Comparison of ENCODE assay signal across 8 cellular contexts in the genomic region with DNA sequence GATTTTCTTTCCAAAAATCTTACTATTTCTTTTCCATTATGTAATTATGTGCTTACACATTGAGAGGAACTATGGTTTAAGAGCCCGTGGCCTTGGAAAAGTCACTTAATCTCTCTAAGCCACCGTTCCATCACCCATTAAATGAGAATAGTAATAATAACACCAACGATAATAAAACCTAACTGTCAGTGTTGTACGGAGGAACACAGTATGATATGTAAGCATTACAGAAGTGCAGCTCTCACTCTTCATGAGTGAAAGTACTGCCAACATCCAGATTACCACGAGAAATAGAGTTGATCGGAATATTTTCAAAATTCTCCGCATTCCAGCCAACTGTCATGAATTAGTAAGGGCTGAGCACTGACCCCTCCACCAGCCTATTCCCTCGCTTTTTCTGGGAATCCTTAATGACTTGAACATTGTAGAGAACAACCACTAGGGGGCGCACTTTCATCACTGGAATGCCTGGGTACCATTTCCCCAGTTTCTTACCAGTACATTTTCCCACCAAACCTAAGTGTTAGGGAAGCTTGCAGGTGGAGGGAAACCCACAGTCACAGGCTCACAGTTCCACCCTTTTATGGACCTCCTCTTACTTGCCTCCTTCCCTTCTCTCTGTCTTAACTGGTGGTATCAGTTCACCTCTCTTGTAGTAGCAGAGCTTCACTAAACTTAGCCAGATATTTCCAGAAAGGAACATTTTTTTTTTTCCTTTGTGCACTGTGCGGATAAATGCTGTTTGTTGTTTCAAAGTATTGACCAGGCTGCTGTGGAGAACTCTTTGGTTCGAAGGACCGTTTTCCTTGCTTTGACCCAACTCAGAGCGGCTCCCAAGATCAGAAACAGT. TPM values are rescaled to one million over a fixed set of nuclear protein-coding genes. Genes with fewer than 3 reads are reported as not detected.
DNase-seq lines count a peak whose midpoint lies in the region; ATAC-seq, FAIRE-seq and TF ChIP-seq lines count a peak whose summit lies in the region.

No MANE protein-coding gene starts in this region.

- no peak overlapping the region for H3K4me3 ChIP-seq in heart right ventricle
- no peak overlapping the region for H3K4me3 ChIP-seq in WI38 (ENCODE audit: low read depth, low read length)
- H3K4me3 ChIP-seq in H1 (ENCODE audit: extremely low read depth in 1 of 4, insufficient read depth in 2 of 4, low read depth in 3 of 4, low read length in 4 of 4), result no peak overlapping the region

- H2AK5ac ChIP-seq in H1 (ENCODE audit: low read depth, low read length), result no peak overlapping the region

- H3K9me3 Mint-ChIP-seq in natural killer cell treated with Interleukin-12 subunit alpha and Interleukin-12 subunit beta and Interleukin-15 and Interleukin-18, amount 100 ng/mL, for 72 hours, result no peaks in the 10 kb centered on the region

- H3K14ac ChIP-seq in H1 (ENCODE audit: insufficient read length), result no peak overlapping the region

- WGBS in heart right ventricle, 2 donors, result 40 to 44% methylated on average over 13 of the region's 13 CpGs
- WGBS in H1 (ENCODE audit: extremely low coverage in 1 of 2, insufficient coverage in 1 of 2, insufficient read length in 1 of 2, insufficient replicate concordance in 2 of 2, low coverage in 1 of 2, low lambda C conversion rate in 2 of 2, missing lambda C conversion rate in 1 of 2), 2 experiments, result 49% methylated on average over 13 of the region's 13 CpGs; no CpG with 5 or more reads in 1 of the 2 experiments

- peak; percentile 88 to 91 for TF ChIP-seq RAD21 in H1 (IDR thresholded peaks at IDR 0.05 in 1 of 2, conservative IDR thresholded peaks at IDR 0.05 in 1 of 2; ENCODE audit: low read depth in 2 of 2, low read length in 2 of 2)

- H3K27ac Mint-ChIP-seq in natural killer cell treated with Interleukin-12 subunit alpha and Interleukin-12 subunit beta and Interleukin-15 and Interleukin-18, amount 100 ng/mL, for 72 hours, result no peak overlapping the region

- no peaks in the 10 kb centered on the region for H3K23me2 ChIP-seq in H1 (ENCODE audit: low read depth, low read length)

- H2AFZ ChIP-seq in H1 (ENCODE audit: low read length), result peak overlapping the region; percentile 43

- H3K79me1 ChIP-seq in H1 (ENCODE audit: low read depth, low read length), result no peaks in the 10 kb centered on the region

- no peak overlapping the region for H4K5ac ChIP-seq in H1 (ENCODE audit: insufficient read length, low read depth, low read length)

- H3K4me1 ChIP-seq in heart right ventricle (no peaks in the 10 kb centered on the region), H1 (replicated peaks in 1 of 4; ENCODE audit: control insufficient read depth in 3 of 4, insufficient read depth in 4 of 4, low read length in 3 of 4) (peaks cover 0 to 2% (median 0%) of the 10 kb centered on the region in 4 experiments; a peak in 2 of 7 replicates)

- peak in 1 of 2 donors; percentile 22 for DNase-seq in heart right ventricle
- DNase-seq in cardiac septum (ENCODE audit: low spot score), result no peak
- peak; percentile 58 for DNase-seq in NCI-H1092 treated with DMSO at 0.1 percent for 48 hours (lab: John Stamatoyannopoulos, UW)
- peak in 1 of 2 experiments; percentile 83 for DNase-seq in H1 (ENCODE audit: low read depth in 1 of 2, low spot score in 2 of 2)
- peak; percentile 70 for DNase-seq in natural killer cell treated with Interleukin-12 subunit alpha and Interleukin-12 subunit beta and Interleukin-15 and Interleukin-18, amount 100 ng/mL, for 72 hours (ENCODE audit: low spot score)
- no peak for DNase-seq in cortex of kidney (lab: John Stamatoyannopoulos, UW)

- H3K36me3 Mint-ChIP-seq in natural killer cell treated with Interleukin-12 subunit alpha and Interleukin-12 subunit beta and Interleukin-15 and Interleukin-18, amount 100 ng/mL, for 72 hours, result no peaks in the 10 kb centered on the region

- H3K27ac ChIP-seq in heart right ventricle, result no peak overlapping the region
- H3K27ac ChIP-seq in H1 (ENCODE audit: low read depth, low read length), result no peak overlapping the region

- H3K36me3 ChIP-seq in heart right ventricle (no peaks in the 10 kb centered on the region), H1 (ENCODE audit: control insufficient read depth in 2 of 4, insufficient read depth in 4 of 4, low read length in 3 of 4) (no peaks in the 10 kb centered on the region)

- no peak overlapping the region for H2BK15ac ChIP-seq in H1 (ENCODE audit: low read length)

- no peaks in the 10 kb centered on the region for H3K79me2 ChIP-seq in H1 (ENCODE audit: control insufficient read depth in 1 of 2, insufficient read depth in 2 of 2, low read length in 2 of 2)

- H3K27me3 Mint-ChIP-seq in natural killer cell treated with Interleukin-12 subunit alpha and Interleukin-12 subunit beta and Interleukin-15 and Interleukin-18, amount 100 ng/mL, for 72 hours, result peaks cover 13 to 35% of the 10 kb centered on the region in 2 donors

- no peak overlapping the region for H3K23ac ChIP-seq in H1 (ENCODE audit: insufficient read length)

- TF ChIP-seq POLR2A in H1 (IDR thresholded peaks at IDR 0.05; ENCODE audit: control extremely low read depth in 1 of 2, low read depth in 2 of 2, low read length in 2 of 2), result no peak

- H3K27me3 ChIP-seq in heart right ventricle, result peaks cover 0 to 58% (median 46%) of the 10 kb centered on the region in 7 donors
- peaks cover 0 to under 1% (median 0%) of the 10 kb centered on the region in 4 experiments; a peak in 2 of 7 replicates for H3K27me3 ChIP-seq in H1 (replicated peaks in 1 of 4; ENCODE audit: control insufficient read depth in 3 of 4, extremely low read depth in 1 of 4, insufficient read depth in 3 of 4, low read length in 3 of 4)

- H3K9me3 ChIP-seq in heart right ventricle, result no peaks in the 10 kb centered on the region
- H3K9me3 ChIP-seq in H1 (ENCODE audit: insufficient read depth in 2 of 2, low read depth in 1 of 2, low read length in 1 of 2), result no peaks in the 10 kb centered on the region

- no peak overlapping the region for H3K4ac ChIP-seq in H1 (replicated peaks; ENCODE audit: insufficient read length, low read depth, low read length)

- no peak overlapping the region for H4K91ac ChIP-seq in H1 (replicated peaks; ENCODE audit: insufficient read length, low read length)

- no peaks in the 10 kb centered on the region for H4K20me1 ChIP-seq in H1 (replicated peaks in 1 of 2; ENCODE audit: control insufficient read depth in 1 of 2, insufficient read depth in 2 of 2, low read length in 2 of 2)

- H4K8ac ChIP-seq in H1 (ENCODE audit: extremely low read depth, insufficient read depth, low read length), result no peak overlapping the region

- no peak for TF ChIP-seq EP300 in H1 (IDR thresholded peaks at IDR 0.05; ENCODE audit: borderline replicate concordance in 1 of 2, low read depth in 2 of 2, low read length in 2 of 2)

- no peak overlapping the region for H2BK20ac ChIP-seq in H1 (ENCODE audit: low read length)

- peaks cover 0 to 9% of the 10 kb centered on the region in 2 donors for H3K4me1 Mint-ChIP-seq in natural killer cell treated with Interleukin-12 subunit alpha and Interleukin-12 subunit beta and Interleukin-15 and Interleukin-18, amount 100 ng/mL, for 72 hours (ENCODE audit: low read depth in 2 of 2)

- CTCF ChIA-PET in H1 (lab: Charles Lee; ENCODE audit: partially characterized antibody), result interaction anchor here (0.6 to 15.3 kb wide), 31 partner anchors 9 to 467 kb away, joined by 3 to 323 read pairs (median 4); a partner anchor contains a TSS

- H3K56ac ChIP-seq in H1 (replicated peaks; ENCODE audit: insufficient read length, low read depth, low read length), result no peak overlapping the region

- H2BK120ac ChIP-seq in H1 (replicated peaks; ENCODE audit: low read depth, low read length), result no peak overlapping the region

- no peak overlapping the region for H2BK5ac ChIP-seq in H1 (ENCODE audit: low read depth, low read length)

- H2BK12ac ChIP-seq in H1 (ENCODE audit: low read depth, low read length), result no peak overlapping the region

- peak; percentile 96 for FAIRE-seq in H1 (lab: Jason Lieb, UNC)

- ATAC-seq in heart right ventricle, result no peak
- ATAC-seq in natural killer cell treated with Interleukin-12 subunit alpha and Interleukin-12 subunit beta and Interleukin-15 and Interleukin-18, amount 100 ng/mL, for 72 hours, result no peak
- ATAC-seq in HG03354 (IDR thresholded peaks at IDR 0.05; ENCODE audit: poor library complexity, severe bottlenecking, unreplicated experiment), result no peak

- POLR2A ChIA-PET in H1 (lab: Charles Lee; ENCODE audit: partially characterized antibody), result interaction anchor here (1.7 kb wide), 1 partner anchor 60 kb away, joined by 4 read pairs; a partner anchor contains a TSS

- H3K9ac ChIP-seq in H1 (replicated peaks in 1 of 4; ENCODE audit: extremely low read depth in 1 of 4, low read depth in 3 of 4, low read length in 3 of 4), result no peak overlapping the region

- H3K18ac ChIP-seq in H1 (ENCODE audit: extremely low read depth, low read length), result no peak overlapping the region

- TF ChIP-seq CTCF in heart right ventricle (IDR thresholded peaks at IDR 0.05) (peak; percentile 55 to 81 (median 66)), WI38 (IDR thresholded peaks at IDR 0.05; ENCODE audit: low read depth, low read length) (peak; percentile 38), H1 (IDR thresholded peaks at IDR 0.05; ENCODE audit: control extremely low read depth in 1 of 3, insufficient read depth in 1 of 3, low read depth in 1 of 3, low read length in 3 of 3) (peak in 2 of 3 experiments; percentile 78 to 80; a peak in 3 of 4 replicates)

- intact Hi-C loops in heart right ventricle (cut with DNase I) (loop anchor here in 1 of 10 donors (5.0 kb wide), 1 partner anchor 152 kb away; no protein-coding TSS in a partner anchor), cardiac septum (cut with DNase I) (no loop called here)

- no peak overlapping the region for H3K4me2 ChIP-seq in H1 (ENCODE audit: insufficient read depth in 1 of 2, low read depth in 2 of 2, low read length in 2 of 2)

- H3K4me3 Mint-ChIP-seq in natural killer cell treated with Interleukin-12 subunit alpha and Interleukin-12 subunit beta and Interleukin-15 and Interleukin-18, amount 100 ng/mL, for 72 hours, result no peak overlapping the region

RNA-seq across cellular contexts. Expression of a gene that starts 27.8 kb away (rescaled TPM):
- total RNA-seq in heart right ventricle, result not detected
- not detected for polyA plus RNA-seq in heart right ventricle
- total RNA-seq in cardiac septum, result not detected
- total RNA-seq in H1 (2021; fragmentation: NEBNext Ultra II Directional; extraction: Animal tissue kit (Norgen Biotek cat#: 25700)), result not detected in 2 replicates
- polyA plus RNA-seq in H1 (2011; rRNA removed), result not detected in 2 replicates
- polyA plus RNA-seq in H1 (2011; cell fraction: cytosol; rRNA removed), result not detected
- polyA plus RNA-seq in H1 (2011; cell fraction: nucleus; rRNA removed), result not detected
- polyA plus RNA-seq in H1 (2012, experiment 1 of 2), result not detected in 4 replicates
- not detected for polyA plus RNA-seq in H1 (2012, experiment 2 of 2)
- not detected for polyA plus RNA-seq in H1 (2013, experiment 1 of 2)
- polyA plus RNA-seq in H1 (2013, experiment 2 of 2), result not detected
- polyA minus RNA-seq in H1 (2011; rRNA and poly(A)+ RNA removed), result not detected in 2 replicates
- not detected for polyA minus RNA-seq in H1 (2011; cell fraction: cytosol; rRNA and poly(A)+ RNA removed)
- polyA minus RNA-seq in H1 (2011; cell fraction: nucleus; rRNA and poly(A)+ RNA removed), result not detected
- not detected for total RNA-seq in natural killer cell treated with Interleukin-12 subunit alpha and Interleukin-12 subunit beta and Interleukin-15 and Interleukin-18, amount 100 ng/mL, for 72 hours

RNA-seq across cellular contexts. Expression of a gene that starts 59.7 kb away (rescaled TPM):
- 10 to 100 TPM; 21.2 to 55.9 (median 29.8) TPM for total RNA-seq in heart right ventricle
- 100 to 1,000 TPM in 1 of 2 donors, 10 to 100 TPM in 1; 37.1 to 116 TPM for polyA plus RNA-seq in heart right ventricle
- total RNA-seq in cardiac septum, result 24.8 TPM
- total RNA-seq in H1 (2021; fragmentation: NEBNext Ultra II Directional; extraction: Animal tissue kit (Norgen Biotek cat#: 25700)), result 17.2 and 20.6 TPM in 2 replicates
- 16.3 and 18.5 TPM in 2 replicates for polyA plus RNA-seq in H1 (2011; rRNA removed)
- polyA plus RNA-seq in H1 (2011; cell fraction: cytosol; rRNA removed), result 23.0 TPM
- 58.1 TPM for polyA plus RNA-seq in H1 (2011; cell fraction: nucleus; rRNA removed)
- 16.1 to 20.2 TPM (median 19.5 TPM) in 4 replicates for polyA plus RNA-seq in H1 (2012, experiment 1 of 2)
- 14.8 TPM for polyA plus RNA-seq in H1 (2012, experiment 2 of 2)
- 24.6 TPM for polyA plus RNA-seq in H1 (2013, experiment 1 of 2)
- 20.8 TPM for polyA plus RNA-seq in H1 (2013, experiment 2 of 2)
- 18.4 and 19.7 TPM in 2 replicates for polyA minus RNA-seq in H1 (2011; rRNA and poly(A)+ RNA removed)
- polyA minus RNA-seq in H1 (2011; cell fraction: cytosol; rRNA and poly(A)+ RNA removed), result 13.3 TPM
- 17.9 TPM for polyA minus RNA-seq in H1 (2011; cell fraction: nucleus; rRNA and poly(A)+ RNA removed)
- 10 to 100 TPM; 43.4 to 58.7 TPM for total RNA-seq in natural killer cell treated with Interleukin-12 subunit alpha and Interleukin-12 subunit beta and Interleukin-15 and Interleukin-18, amount 100 ng/mL, for 72 hours

Comparison
In these comparisons a context has a peak if more than half of its experiments do, and no peak if none do; other contexts are left out.
1. DNase-seq: peak in NCI-H1092 treated with DMSO at 0.1 percent for 48 hours (single experiment) and natural killer cell treated with Interleukin-12 subunit alpha and Interleukin-12 subunit beta and Interleukin-15 and Interleukin-18, amount 100 ng/mL, for 72 hours (single experiment); none in cardiac septum (single experiment) and cortex of kidney (single experiment).
2. Peak in every context shown above with its lines, with median percentiles within 50 percentile points of each other: CTCF ChIP-seq.